7 cellular contexts compared by ENCODE assay signal in genomic region chr13:106561551-106562170, GRCh38. TPM values are rescaled to one million over a fixed set of nuclear protein-coding genes. Genes with fewer than 3 reads are reported as not detected.
A peak's percentile ranks its signal among the peaks of the same experiment; 100 is the strongest.
DNase-seq lines count a peak whose midpoint lies in the region; ATAC-seq lines count a peak whose summit lies in the region.

No MANE protein-coding gene starts in this region.

- H3K27me3 Mint-ChIP-seq in activated T-cell treated with anti-CD3 and anti-CD28 coated beads, Interleukin-2, amount 50 U/mL, for 4 hours (ENCODE audit: low read depth) = no peaks in the 10 kb centered on the region

- DNase-seq in activated T-cell treated with anti-CD3 and anti-CD28 coated beads, Interleukin-2, amount 50 U/mL, for 4 hours = peak; percentile 28
- DNase-seq in kidney tubule cell (ENCODE audit: low spot score) = peak; percentile 39
- DNase-seq in stimulated activated CD8-positive, alpha-beta memory T cell treated with anti-CD3 and anti-CD28 coated beads, Interleukin-7, amount 100 ng/mL, for 24 hours (ENCODE audit: low read depth) = peak; percentile 7
- DNase-seq in NCI-H1105 treated with DMSO at 0.1 percent for 48 hours (lab: John Stamatoyannopoulos, UW) = no peak
- DNase-seq in NCI-H2107 (lab: John Stamatoyannopoulos, UW) = no peak

- H3K4me1 Mint-ChIP-seq in activated T-cell treated with anti-CD3 and anti-CD28 coated beads, Interleukin-2, amount 50 U/mL, for 4 hours (ENCODE audit: low read depth) = peaks cover 78% of the 10 kb centered on the region

- peak overlapping the region; percentile 31 for H3K4me3 Mint-ChIP-seq in activated T-cell treated with anti-CD3 and anti-CD28 coated beads, Interleukin-2, amount 50 U/mL, for 4 hours

- H3K36me3 Mint-ChIP-seq in activated T-cell treated with anti-CD3 and anti-CD28 coated beads, Interleukin-2, amount 50 U/mL, for 4 hours (ENCODE audit: insufficient read depth) = peaks cover 16% of the 10 kb centered on the region

- no peaks in the 10 kb centered on the region for H3K9me3 Mint-ChIP-seq in activated T-cell treated with anti-CD3 and anti-CD28 coated beads, Interleukin-2, amount 50 U/mL, for 4 hours

- ATAC-seq in GM19438 (IDR thresholded peaks at IDR 0.05; ENCODE audit: low read depth, unreplicated experiment) (peak; percentile 54), HG03159 (IDR thresholded peaks at IDR 0.05; ENCODE audit: unreplicated experiment) (peak; percentile 79)
- peak; percentile 81 to 86 for ATAC-seq in activated T-cell treated with anti-CD3 and anti-CD28 coated beads, Interleukin-2, amount 50 U/mL, for 4 hours

RNA-seq across cellular contexts. Expression of gene ARGLU1, which starts 6.3 kb away (rescaled TPM):
- 10 to 100 TPM; 71.9 to 78.9 (median 73.2) TPM for total RNA-seq in activated T-cell treated with anti-CD3 and anti-CD28 coated beads, Interleukin-2, amount 50 U/mL, for 4 hours

RNA-seq across cellular contexts. Expression of gene EFNB2, which starts 26.2 kb away (rescaled TPM):
- total RNA-seq in activated T-cell treated with anti-CD3 and anti-CD28 coated beads, Interleukin-2, amount 50 U/mL, for 4 hours = under 1 TPM; 0.22 to 0.30 (median 0.29) TPM

Comparison
In these comparisons a context has a peak if more than half of its experiments do, and no peak if none do; other contexts are left out.
1. DNase-seq: peak in activated T-cell treated with anti-CD3 and anti-CD28 coated beads, Interleukin-2, amount 50 U/mL, for 4 hours (single experiment), kidney tubule cell (single experiment) and stimulated activated CD8-positive, alpha-beta memory T cell treated with anti-CD3 and anti-CD28 coated beads, Interleukin-7, amount 100 ng/mL, for 24 hours (single experiment); none in NCI-H1105 treated with DMSO at 0.1 percent for 48 hours (single experiment) and NCI-H2107 (single experiment).
2. Peak in every context shown above with its lines, with median percentiles within 50 percentile points of each other: ATAC-seq.